ENCODE assay signal across 8 cellular contexts in genomic region chr20:51594999-51595532, GRCh38. TPM values are rescaled to one million over a fixed set of nuclear protein-coding genes. Genes with fewer than 3 reads are reported as not detected.
A peak's percentile ranks its signal among the peaks of the same experiment; 100 is the strongest.
DNase-seq lines count a peak whose midpoint lies in the region; ATAC-seq and TF ChIP-seq lines count a peak whose summit lies in the region.

No MANE protein-coding gene starts in this region.

- peaks cover 0 to 10% (median 6%) of the 10 kb centered on the region in 3 donors for H3K27me3 Mint-ChIP-seq in CD14-positive monocyte (ENCODE audit: low read depth in 3 of 3)

- H3K36me3 Mint-ChIP-seq in CD14-positive monocyte, result no peaks in the 10 kb centered on the region

- peak; percentile 84 for TF ChIP-seq CTCF in CD14-positive monocyte (IDR thresholded peaks at IDR 0.05)
- TF ChIP-seq CTCF in lower lobe of right lung (IDR thresholded peaks at IDR 0.05), result peak; percentile 85

- peaks cover 8% of the 10 kb centered on the region for H3K4me1 ChIP-seq in lower lobe of right lung

- no peaks in the 10 kb centered on the region for H3K9me3 ChIP-seq in lower lobe of right lung

- H3K4me3 Mint-ChIP-seq in CD14-positive monocyte, result peak overlapping the region; percentile 52 to 84

- peaks cover 0 to 4% (median 0%) of the 10 kb centered on the region in 7 donors for H3K9me3 Mint-ChIP-seq in CD14-positive monocyte

- no peak overlapping the region for H3K4me3 ChIP-seq in lower lobe of right lung

- peak overlapping the region in 3 of 7 donors; percentile 23 to 86 (median 57) for H3K27ac Mint-ChIP-seq in CD14-positive monocyte

- ATAC-seq in GM19397 (IDR thresholded peaks at IDR 0.05; ENCODE audit: unreplicated experiment) (peak; percentile 84), HG03521 (IDR thresholded peaks at IDR 0.05; ENCODE audit: unreplicated experiment) (peak; percentile 83), lower lobe of right lung (peak; percentile 94 to 96)

- intact Hi-C loops in CD14-positive monocyte (cut with micrococcal nuclease) (loop anchor here (5.0 to 10.0 kb wide), 4 partner anchors 208 to 610 kb away; no protein-coding TSS in a partner anchor), lower lobe of right lung (cut with DNase I) (loop anchor here (5.0 kb wide), 1 partner anchor 208 kb away; no protein-coding TSS in a partner anchor)

- H3K36me3 ChIP-seq in lower lobe of right lung, result peaks cover 15% of the 10 kb centered on the region

- peaks cover 18% of the 10 kb centered on the region for H3K4me1 Mint-ChIP-seq in CD14-positive monocyte

- DNase-seq in CD14-positive monocyte (ENCODE audit: low spot score) (peak; percentile 86), NCI-H774 (lab: John Stamatoyannopoulos, UW) (peak; percentile 40), dermis blood vessel endothelial cell (peak; percentile 97), lower lobe of right lung (peak; percentile 90)
- peak; percentile 69 for DNase-seq in activated CD4-positive, alpha-beta T cell treated with anti-CD3 and anti-CD28 coated beads, Interleukin-2, amount 50 U/mL, for 1 hour
- peak; percentile 39 for DNase-seq in stimulated activated CD8-positive, alpha-beta memory T cell treated with anti-CD3 and anti-CD28 coated beads, Interleukin-12 subunit alpha, Interleukin-12 subunit beta, amount 100 ng/mL, for 24 hours (ENCODE audit: extremely low read depth)

- H3K27ac ChIP-seq in lower lobe of right lung, result no peak overlapping the region

- H3K27me3 ChIP-seq in lower lobe of right lung (ENCODE audit: low read depth), result no peaks in the 10 kb centered on the region

RNA-seq across cellular contexts. Expression of gene NFATC2, which starts 52.5 kb away (rescaled TPM):
- polyA plus RNA-seq in CD14-positive monocyte, result under 1 TPM; 0.03 to 0.18 TPM
- 4.8 and 8.8 TPM in 2 replicates for total RNA-seq in dermis blood vessel endothelial cell
- 6.6 TPM for total RNA-seq in lower lobe of right lung

Comparison
In these comparisons a context has a peak if more than half of its experiments do, and no peak if none do; other contexts are left out.
1. DNase-seq: peak in every context shown above with its lines; median percentile 97 in dermis blood vessel endothelial cell; 90 in lower lobe of right lung; 86 in CD14-positive monocyte; 69 in activated CD4-positive, alpha-beta T cell treated with anti-CD3 and anti-CD28 coated beads, Interleukin-2, amount 50 U/mL, for 1 hour; 40 in NCI-H774; 39 in stimulated activated CD8-positive, alpha-beta memory T cell treated with anti-CD3 and anti-CD28 coated beads, Interleukin-12 subunit alpha, Interleukin-12 subunit beta, amount 100 ng/mL, for 24 hours.